19 cellular contexts compared by ENCODE assay signal in the genomic region with DNA sequence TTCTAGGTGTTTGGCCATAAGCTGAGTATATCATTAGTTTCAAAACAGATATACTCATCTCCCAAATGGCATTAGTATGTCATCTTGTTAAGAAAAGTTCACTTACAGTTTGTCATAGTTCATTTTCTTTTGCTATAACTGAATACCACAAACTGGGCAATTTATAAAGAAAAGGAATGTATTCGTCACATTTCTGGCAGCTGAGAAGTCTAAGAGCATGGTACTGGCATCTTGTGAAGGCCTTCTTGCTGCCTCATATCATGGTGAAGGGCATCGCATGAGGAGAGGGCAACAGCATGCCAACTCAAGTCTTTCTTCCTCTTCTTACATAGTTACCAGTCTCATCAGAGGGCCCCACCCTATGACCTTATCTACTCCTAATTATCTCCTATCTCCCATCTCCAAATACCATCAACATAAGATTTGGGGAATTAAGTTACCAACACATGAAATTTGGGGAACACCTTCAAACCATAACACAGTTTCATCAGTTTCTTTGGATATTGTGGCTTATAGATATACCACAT.
"Had no signal": no experiment of that assay in that cellular context is flagged by ENCODE, and none has a peak within 500 bp of the region (broad histone marks: within the 10 kb centered on the region; RNA-seq: fewer than 3 reads in every experiment).

No MANE protein-coding gene starts in this region.

- H3K4me3 ChIP-seq: sigmoid colon, spleen, tibial nerve had no signal

- H3K4me3 Mint-ChIP-seq: activated CD4-positive, alpha-beta T cell treated with anti-CD3 and anti-CD28 coated beads for 36 hours; activated CD8-positive, alpha-beta memory T cell treated with anti-CD3 and anti-CD28 coated beads, Interleukin-2, amount 10 ng/mL, durations not matched to agents 7 days and 5 days; activated naive CD8-positive, alpha-beta T cell treated with anti-CD3 and anti-CD28 coated beads, Interleukin-2, amount 10 ng/mL, durations not matched to agents 7 days and 5 days had no signal

- FAIRE-seq: colon, urothelium cell line had no signal

- H3K4me1 ChIP-seq: sigmoid colon had no signal

- H3K27me3 ChIP-seq: brain microvascular endothelial cell, sigmoid colon, spleen, tibial nerve had no signal

- ATAC-seq: activated CD4-positive, alpha-beta T cell treated with anti-CD3 and anti-CD28 coated beads for 36 hours; activated CD8-positive, alpha-beta memory T cell treated with anti-CD3 and anti-CD28 coated beads, Interleukin-2, amount 10 ng/mL, durations not matched to agents 7 days and 5 days; left ventricle myocardium superior had no signal

- H3K27ac Mint-ChIP-seq: activated CD4-positive, alpha-beta T cell treated with anti-CD3 and anti-CD28 coated beads for 36 hours; activated CD8-positive, alpha-beta memory T cell treated with anti-CD3 and anti-CD28 coated beads, Interleukin-2, amount 10 ng/mL, durations not matched to agents 7 days and 5 days; activated naive CD8-positive, alpha-beta T cell treated with anti-CD3 and anti-CD28 coated beads, Interleukin-2, amount 10 ng/mL, durations not matched to agents 7 days and 5 days had no signal

- DNase-seq: activated CD4-positive, alpha-beta T cell treated with anti-CD3 and anti-CD28 coated beads for 36 hours; activated CD4-positive, alpha-beta T cell treated with anti-CD3 and anti-CD28 coated beads, Interleukin-2, amount 50 U/mL, for 48 hours; activated CD8-positive, alpha-beta memory T cell treated with anti-CD3 and anti-CD28 coated beads, Interleukin-2, amount 10 ng/mL, durations not matched to agents 7 days and 5 days; activated naive CD4-positive, alpha-beta T cell; activated naive CD8-positive, alpha-beta T cell treated with anti-CD3 and anti-CD28 coated beads, Interleukin-2, amount 10 ng/mL, durations not matched to agents 7 days and 5 days; aorta; brain microvascular endothelial cell; central memory CD4-positive, alpha-beta T cell; left ventricle myocardium superior; occipital lobe; posterior cingulate gyrus; sigmoid colon; spleen; stimulated activated CD4-positive, alpha-beta T cell treated with anti-CD3 and anti-CD28 coated beads, Interleukin-4, amount 100 ng/mL, for 4 hours; stimulated activated naive CD4-positive, alpha-beta T cell treated with Interleukin-2 at 50 U/mL for 16 hours; T-helper 2 cell had no signal

- H3K27ac ChIP-seq: brain microvascular endothelial cell, sigmoid colon, spleen, tibial nerve had no signal

- H3K36me3 ChIP-seq: brain microvascular endothelial cell, sigmoid colon, spleen, tibial nerve had no signal

- H3K9me3 ChIP-seq: sigmoid colon, tibial nerve had no signal

- H3K27me3 Mint-ChIP-seq: activated naive CD8-positive, alpha-beta T cell treated with anti-CD3 and anti-CD28 coated beads, Interleukin-2, amount 10 ng/mL, durations not matched to agents 7 days and 5 days had no signal
